8 cellular contexts compared by ENCODE assay signal in genomic region chr1:155250633-155251449, GRCh38. TPM values are rescaled to one million over a fixed set of nuclear protein-coding genes. Genes with fewer than 3 reads are reported as not detected.
DNase-seq lines count a peak whose midpoint lies in the region; ATAC-seq and TF ChIP-seq lines count a peak whose summit lies in the region.

No MANE protein-coding gene starts in this region.

- H3K4me1 ChIP-seq in BE2C: peaks cover 14% of the 10 kb centered on the region

- intact Hi-C loops in left colon (cut with DNase I, micrococcal nuclease): no loop called here

- no peaks in the 10 kb centered on the region for H3K9me3 Mint-ChIP-seq in chondrocyte (ENCODE audit: low read depth)

- H3K36me3 Mint-ChIP-seq in chondrocyte (ENCODE audit: low read depth): peaks cover 4% of the 10 kb centered on the region

- H3K27me3 ChIP-seq in BE2C: no peaks in the 10 kb centered on the region

- TF ChIP-seq CTCF in BE2C (IDR thresholded peaks at IDR 0.05; ENCODE audit: low read depth, low read length) (peak; percentile 100), chondrocyte (IDR thresholded peaks at IDR 0.05) (peak; percentile 99)

- DNase-seq in BE2C (peak; percentile 98), NCI-H510A treated with DMSO at 0.1 percent for 48 hours (lab: John Stamatoyannopoulos, UW) (peak; percentile 92), chondrocyte (ENCODE audit: low spot score) (peak; percentile 95), left colon (peak; percentile 91 to 96)
- DNase-seq in activated CD4-positive, alpha-beta T cell treated with anti-CD3 and anti-CD28 coated beads for 24 hours (ENCODE audit: low read depth in 2 of 2): peak; percentile 96 to 97
- DNase-seq in stimulated activated CD4-positive, alpha-beta T cell treated with anti-CD3 and anti-CD28 coated beads, Interleukin-2, amount 100 ng/mL, for 24 hours: peak; percentile 98

- no peaks in the 10 kb centered on the region for H3K9me3 ChIP-seq in BE2C

- peaks cover 32% of the 10 kb centered on the region for H3K4me1 Mint-ChIP-seq in chondrocyte (ENCODE audit: low read depth)

- ATAC-seq in GM19043 (IDR thresholded peaks at IDR 0.05; ENCODE audit: low read depth, unreplicated experiment) (peak; percentile 73), HG03378 (IDR thresholded peaks at IDR 0.05; ENCODE audit: unreplicated experiment) (peak; percentile 73), left colon (peak; percentile 68)

- no peaks in the 10 kb centered on the region; the same call in none of the 2 replicates for H3K36me3 ChIP-seq in BE2C

- peak overlapping the region; percentile 60 for H3K4me3 ChIP-seq in BE2C (ENCODE audit: low read depth, low read length)

- H3K4me3 Mint-ChIP-seq in chondrocyte (ENCODE audit: unreplicated experiment): no peak overlapping the region

- H3K27ac Mint-ChIP-seq in chondrocyte (ENCODE audit: unreplicated experiment): peak overlapping the region; percentile 71

- H3K27me3 Mint-ChIP-seq in chondrocyte (ENCODE audit: low read depth): no peaks in the 10 kb centered on the region

RNA-seq across cellular contexts. Expression of gene ENTREP3, which starts 4.4 kb away (rescaled TPM):
- 59.3 TPM for polyA plus RNA-seq in BE2C (2012; ENCODE audit: insufficient read depth, insufficient read length, low read depth)
- total RNA-seq in chondrocyte (34.0 to 42.8 TPM (median 42.8 TPM) in 3 replicates), left colon (10 to 100 TPM; 19.9 to 21.7 TPM)

RNA-seq across cellular contexts. Expression of gene SCAMP3, which starts 11.3 kb away (rescaled TPM):
- polyA plus RNA-seq in BE2C (2012; ENCODE audit: insufficient read depth, insufficient read length, low read depth): 203 TPM
- total RNA-seq in chondrocyte: 68.3 to 77.1 TPM (median 71.4 TPM) in 3 replicates
- 10 to 100 TPM; 43.1 to 53.2 TPM for total RNA-seq in left colon

RNA-seq across cellular contexts. Expression of gene CLK2, which starts 22.5 kb away (rescaled TPM):
- polyA plus RNA-seq in BE2C (2012; ENCODE audit: insufficient read depth, insufficient read length, low read depth): 129 TPM
- 36.7 to 50.2 TPM (median 37.0 TPM) in 3 replicates for total RNA-seq in chondrocyte
- 10 to 100 TPM; 34.3 to 41.0 TPM for total RNA-seq in left colon

RNA-seq across cellular contexts. Expression of gene HCN3, which starts 26.4 kb away (rescaled TPM):
- polyA plus RNA-seq in BE2C (2012; ENCODE audit: insufficient read depth, insufficient read length, low read depth): 10.0 TPM
- total RNA-seq in chondrocyte: 4.3 to 4.4 TPM (median 4.4 TPM) in 3 replicates
- 10 to 100 TPM; 11.2 to 21.5 TPM for total RNA-seq in left colon

RNA-seq across cellular contexts. Expression of gene MTX1, which starts 42.3 kb away (rescaled TPM):
- 149 TPM for polyA plus RNA-seq in BE2C (2012; ENCODE audit: insufficient read depth, insufficient read length, low read depth)
- total RNA-seq in chondrocyte: 28.2 to 49.1 TPM (median 29.8 TPM) in 3 replicates
- total RNA-seq in left colon: 10 to 100 TPM; 36.3 to 46.4 TPM

Comparison
In these comparisons a context has a peak if more than half of its experiments do, and no peak if none do; other contexts are left out.
1. Peak in every context shown above with its lines: DNase-seq, ATAC-seq and H3K4me3 ChIP-seq.